11 cellular contexts compared by ENCODE assay signal in genomic region chr11:47258317-47258902, GRCh38. TPM values are rescaled to one million over a fixed set of nuclear protein-coding genes. Genes with fewer than 3 reads are reported as not detected.
A peak's percentile ranks its signal among the peaks of the same experiment; 100 is the strongest.
DNase-seq lines count a peak whose midpoint lies in the region; ATAC-seq and TF ChIP-seq lines count a peak whose summit lies in the region.
"Had no signal": no experiment of that assay in that cellular context is flagged by ENCODE, and none has a peak within 500 bp of the region (broad histone marks: within the 10 kb centered on the region; RNA-seq: fewer than 3 reads in every experiment).

No MANE protein-coding gene starts in this region.

- H3K36me3 Mint-ChIP-seq in WTC11, result no peaks in the 10 kb centered on the region
- no peaks in the 10 kb centered on the region for H3K36me3 Mint-ChIP-seq in progenitor cell of endocrine pancreas (ENCODE audit: insufficient read depth)

- ATAC-seq in WTC11 (no peak), HG03571 (IDR thresholded peaks at IDR 0.05; ENCODE audit: unreplicated experiment) (no peak), GM19467 (IDR thresholded peaks at IDR 0.05; ENCODE audit: unreplicated experiment) (no peak)

- H3K27ac ChIP-seq in ACC112 (ENCODE audit: low read depth, low read length) (no peak overlapping the region; the same call in 1 of the 2 replicates), right atrium auricular region (peak overlapping the region; percentile 83 to 86)
- H3K27ac ChIP-seq: C4-2B had no signal

- H3K9me3 ChIP-seq in right atrium auricular region, result no peaks in the 10 kb centered on the region

- POLR2A ChIA-PET in WTC11 (lab: Charles Lee), result interaction anchor here (0.8 to 3.6 kb wide), 9 partner anchors 10 to 141 kb away, joined by 3 to 44 read pairs (median 6); partner anchors contain the start of genes ACP2, DDB2 and PACSIN3

- H3K4me3 ChIP-seq in ACC112 (ENCODE audit: low read depth, low read length) (peak overlapping the region; percentile 71), right atrium auricular region (peak overlapping the region; percentile 25 to 47)

- H3K4me1 Mint-ChIP-seq in WTC11 (peaks cover 24% of the 10 kb centered on the region), progenitor cell of endocrine pancreas (ENCODE audit: low read depth) (peaks cover 16% of the 10 kb centered on the region)

- no peaks in the 10 kb centered on the region for H3K79me2 ChIP-seq in ACC112 (ENCODE audit: control insufficient read depth, insufficient read depth, low read length, unreplicated experiment)

- H3K27me3 Mint-ChIP-seq in WTC11 (ENCODE audit: low read depth) (no peaks in the 10 kb centered on the region), progenitor cell of endocrine pancreas (no peaks in the 10 kb centered on the region)

- peak overlapping the region; percentile 62 for H3K4me3 Mint-ChIP-seq in WTC11
- peak overlapping the region; percentile 55 for H3K4me3 Mint-ChIP-seq in progenitor cell of endocrine pancreas (ENCODE audit: low read depth)

- no peak overlapping the region for H2AFZ ChIP-seq in ACC112 (ENCODE audit: low read length, unreplicated experiment)

- no peaks in the 10 kb centered on the region for H3K9me3 Mint-ChIP-seq in WTC11
- H3K9me3 Mint-ChIP-seq in progenitor cell of endocrine pancreas (ENCODE audit: low read depth), result no peaks in the 10 kb centered on the region

- H3K27ac Mint-ChIP-seq in WTC11 (peak overlapping the region; percentile 81), progenitor cell of endocrine pancreas (peak overlapping the region; percentile 11)

- no peaks in the 10 kb centered on the region for H3K36me3 ChIP-seq in ACC112 (ENCODE audit: insufficient read depth, low read length)
- no peaks in the 10 kb centered on the region for H3K36me3 ChIP-seq in right atrium auricular region

- H3K4me1 ChIP-seq in ACC112 (ENCODE audit: control insufficient read depth, insufficient read depth, low read length, unreplicated experiment) (peaks cover 42% of the 10 kb centered on the region), right atrium auricular region (peaks cover 0 to 59% of the 10 kb centered on the region in 2 donors)

- DNase-seq in WTC11 (ENCODE audit: low spot score) (no peak), right atrium auricular region (ENCODE audit: low spot score) (no peak), progenitor cell of endocrine pancreas (ENCODE audit: low spot score, unreplicated experiment) (no peak), NCI-H524 treated with DMSO at 0.1 percent for 48 hours (lab: John Stamatoyannopoulos, UW) (no peak), GF-D8 (lab: John Stamatoyannopoulos, UW) (no peak)
- DNase-seq: NCI-H446 treated with DMSO at 0.1 percent for 48 hours; stimulated activated CD4-positive, alpha-beta T cell treated with anti-CD3 and anti-CD28 coated beads, Interleukin-2, amount 100 ng/mL, for 48 hours had no signal

- TF ChIP-seq CTCF in WTC11 (IDR thresholded peaks at IDR 0.05), result no peak
- TF ChIP-seq CTCF in right atrium auricular region (IDR thresholded peaks at IDR 0.05), result no peak
- TF ChIP-seq CTCF in progenitor cell of endocrine pancreas (IDR thresholded peaks at IDR 0.05; ENCODE audit: unreplicated experiment), result no peak

- no peaks in the 10 kb centered on the region for H3K27me3 ChIP-seq in ACC112 (ENCODE audit: insufficient read depth, low read length)
- no peaks in the 10 kb centered on the region for H3K27me3 ChIP-seq in right atrium auricular region

- CTCF ChIA-PET in WTC11 (lab: Charles Lee), result interaction anchor here (0.7 to 6.0 kb wide), 30 partner anchors 8 to 294 kb away, joined by 3 to 120 read pairs (median 9); partner anchors contain the start of genes ACP2, ARFGAP2, CELF1 and DDB2

TF ChIP-seq in WTC11, 78 proteins besides CTCF, POLR2A, EP300 and RAD21 (continues in another document):
- no peak for TF ChIP-seq STAT6 (CRISPR knock-in tag; conservative IDR thresholded peaks at IDR 0.05; ENCODE audit: low read depth)
- TF ChIP-seq NFATC4 (CRISPR knock-in tag; IDR thresholded peaks at IDR 0.05), result no peak
- TF ChIP-seq ATF3 (CRISPR knock-in tag; conservative IDR thresholded peaks at IDR 0.05), result no peak
- no peak for TF ChIP-seq ZNF263 (CRISPR knock-in tag; IDR thresholded peaks at IDR 0.05; ENCODE audit: low read depth)
- no peak for TF ChIP-seq IRF1 (CRISPR knock-in tag; IDR thresholded peaks at IDR 0.05)
- TF ChIP-seq ATF6 (CRISPR knock-in tag; IDR thresholded peaks at IDR 0.05), result no peak
- no peak for TF ChIP-seq ETV6 (CRISPR knock-in tag; IDR thresholded peaks at IDR 0.05)
- no peak for TF ChIP-seq SMAD3 (CRISPR knock-in tag; IDR thresholded peaks at IDR 0.05; ENCODE audit: borderline replicate concordance)

RNA-seq across cellular contexts. Expression of gene NR1H3, which starts 0.6 kb away (rescaled TPM):
- total RNA-seq in WTC11 (2021) (26.3 to 31.1 TPM (median 29.9 TPM) in 3 replicates), right atrium auricular region (10 to 100 TPM; 15.9 to 23.2 TPM), progenitor cell of endocrine pancreas (25.8 and 26.7 TPM in 2 replicates)

RNA-seq across cellular contexts. Expression of gene ACP2, which starts 9.8 kb away (rescaled TPM):
- 18.7 to 19.6 TPM (median 19.2 TPM) in 3 replicates for total RNA-seq in WTC11 (2021)
- total RNA-seq in right atrium auricular region, result 10 to 100 TPM; 45.2 to 59.4 TPM
- 58.1 and 60.2 TPM in 2 replicates for total RNA-seq in progenitor cell of endocrine pancreas

RNA-seq across cellular contexts. Expression of gene MADD, which starts 11.5 kb away (rescaled TPM):
- total RNA-seq in WTC11 (2021), result 39.4 to 47.5 TPM (median 40.6 TPM) in 3 replicates
- total RNA-seq in right atrium auricular region, result 10 to 100 TPM; 28.2 to 49.8 TPM
- 63.8 and 66.5 TPM in 2 replicates for total RNA-seq in progenitor cell of endocrine pancreas

RNA-seq across cellular contexts. Expression of gene DDB2, which starts 43.6 kb away (rescaled TPM):
- 124 to 144 TPM (median 124 TPM) in 3 replicates for total RNA-seq in WTC11 (2021)
- total RNA-seq in right atrium auricular region, result 10 to 100 TPM in 1 of 2 donors, 1 to 10 TPM in 1; 8.8 to 12.0 TPM
- 31.4 and 32.0 TPM in 2 replicates for total RNA-seq in progenitor cell of endocrine pancreas
